In genomic region chrX:17860179-17860780, GRCh38 we compare ENCODE assay signal across 8 cellular contexts. TPM values are rescaled to one million over a fixed set of nuclear protein-coding genes. Genes with fewer than 3 reads are reported as not detected.
DNase-seq lines count a peak whose midpoint lies in the region; ATAC-seq and TF ChIP-seq lines count a peak whose summit lies in the region.

No MANE protein-coding gene starts in this region.

- no peaks in the 10 kb centered on the region for H3K27me3 ChIP-seq in uterus

- peak overlapping the region; percentile 81 to 88 for H3K27ac ChIP-seq in uterus

- TF ChIP-seq CTCF in cardiac fibroblast (IDR thresholded peaks at IDR 0.05; ENCODE audit: low read depth, low read length), result no peak
- no peak for TF ChIP-seq CTCF in mucosa of descending colon (IDR thresholded peaks at IDR 0.05)
- TF ChIP-seq CTCF in uterus (IDR thresholded peaks at IDR 0.05), result no peak

- peak overlapping the region; percentile 13 to 26 for H3K4me3 ChIP-seq in cardiac fibroblast (replicated peaks in 1 of 2; ENCODE audit: low read depth in 2 of 2, low read length in 2 of 2)
- H3K4me3 ChIP-seq in mucosa of descending colon, result no peak overlapping the region
- peak overlapping the region; percentile 46 to 57 for H3K4me3 ChIP-seq in uterus

- H3K36me3 ChIP-seq in mucosa of descending colon (ENCODE audit: low read depth) (no peaks in the 10 kb centered on the region), uterus (no peaks in the 10 kb centered on the region)

- ATAC-seq in mucosa of descending colon, result peak; percentile 7
- ATAC-seq in HG03135 (IDR thresholded peaks at IDR 0.05; ENCODE audit: unreplicated experiment), result no peak
- no peak for ATAC-seq in GM19395 (IDR thresholded peaks at IDR 0.05; ENCODE audit: unreplicated experiment)
- ATAC-seq in HG03108 (IDR thresholded peaks at IDR 0.05; ENCODE audit: unreplicated experiment), result no peak

- DNase-seq in activated T-cell treated with anti-CD3 and anti-CD28 coated beads, Interleukin-2, amount 50 U/mL, for 1 hour, result peak; percentile 23
- DNase-seq in activated T-cell treated with anti-CD3 and anti-CD28 coated beads for 4 hours (no peak), cardiac fibroblast (ENCODE audit: low read depth in 2 of 2) (peak in 1 of 2 donors; percentile 4), mucosa of descending colon (peak in 2 of 3 donors; percentile 9 to 28), uterus (peak in 1 of 2 donors; percentile 34)

- no peaks in the 10 kb centered on the region for H3K4me1 ChIP-seq in mucosa of descending colon (ENCODE audit: low read depth)
- H3K4me1 ChIP-seq in uterus, result no peaks in the 10 kb centered on the region

- no peaks in the 10 kb centered on the region for H3K9me3 ChIP-seq in mucosa of descending colon
- no peaks in the 10 kb centered on the region for H3K9me3 ChIP-seq in uterus

- no peak for TF ChIP-seq POLR2A in uterus (IDR thresholded peaks at IDR 0.05)

- intact Hi-C loops in mucosa of descending colon (cut with DNase I, micrococcal nuclease), result no loop called here
- intact Hi-C loops in uterus (cut with DNase I; ENCODE audit: low total_unique reads), result no loop called here

RNA-seq across cellular contexts. Expression of gene RAI2, which starts 0.8 kb away (rescaled TPM):
- total RNA-seq in mucosa of descending colon, result 10 to 100 TPM in 1 of 3 donors, 1 to 10 TPM in 2; 3.6 to 20.7 (median 4.7) TPM
- total RNA-seq in uterus, result 10 to 100 TPM in 3 of 4 donors, 1 to 10 TPM in 1; 6.0 to 80.1 (median 27.5) TPM
